19 cellular contexts compared by ENCODE assay signal in the genomic region with DNA sequence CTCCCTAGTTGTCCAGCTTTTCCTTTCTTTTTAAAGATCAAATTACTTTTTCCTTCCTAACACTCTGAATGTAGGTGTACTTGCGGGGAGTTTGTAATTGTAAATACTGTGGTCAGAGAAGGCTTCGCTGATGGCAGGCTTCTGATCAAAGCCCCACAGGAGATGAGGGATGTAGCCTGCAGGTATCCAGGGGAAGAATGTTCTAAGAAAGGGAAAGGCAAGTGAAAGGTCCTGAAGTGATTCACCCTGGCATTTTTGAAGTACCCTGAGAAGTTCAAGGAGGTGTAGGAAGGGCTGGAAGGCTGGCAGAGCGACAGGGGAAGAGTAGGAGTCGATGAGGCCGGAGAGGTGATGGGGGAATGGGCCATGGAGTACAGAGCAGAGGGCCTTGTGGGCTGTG. TPM values are rescaled to one million over a fixed set of nuclear protein-coding genes. Genes with fewer than 3 reads are reported as not detected.
A peak's percentile ranks its signal among the peaks of the same experiment; 100 is the strongest.
DNase-seq lines count a peak whose midpoint lies in the region; ATAC-seq, FAIRE-seq and TF ChIP-seq lines count a peak whose summit lies in the region.
"Had no signal": no experiment of that assay in that cellular context is flagged by ENCODE, and none has a peak within 500 bp of the region (broad histone marks: within the 10 kb centered on the region; RNA-seq: fewer than 3 reads in every experiment).

No MANE protein-coding gene starts in this region.

- ATAC-seq in HG03457 (IDR thresholded peaks at IDR 0.05; ENCODE audit: unreplicated experiment) (no peak), HG02678 (IDR thresholded peaks at IDR 0.05; ENCODE audit: unreplicated experiment) (no peak)

- H3K27me3 ChIP-seq in bronchial epithelial cell (ENCODE audit: control insufficient read depth, insufficient read depth, low read length) (no peaks in the 10 kb centered on the region), skeletal muscle satellite cell (ENCODE audit: control insufficient read depth, insufficient read depth, low read length) (no peaks in the 10 kb centered on the region)
- H3K27me3 ChIP-seq: thyroid gland had no signal

- peaks cover 80% of the 10 kb centered on the region for H3K4me1 Mint-ChIP-seq in activated T-cell treated with anti-CD3 and anti-CD28 coated beads, Interleukin-2, amount 50 U/mL, for 24 hours (ENCODE audit: low read depth)
- H3K4me1 Mint-ChIP-seq in HFFc6 (ENCODE audit: low read depth), result peaks cover 66% of the 10 kb centered on the region

- H3K4me2 ChIP-seq in skeletal muscle satellite cell (ENCODE audit: low read length), result no peak overlapping the region

- TF ChIP-seq CTCF in HFFc6 (IDR thresholded peaks at IDR 0.05) (no peak), bronchial epithelial cell (IDR thresholded peaks at IDR 0.05; ENCODE audit: insufficient read depth, low read length, severe bottlenecking) (no peak)

- peak overlapping the region; percentile 96 for H3K27ac Mint-ChIP-seq in activated T-cell treated with anti-CD3 and anti-CD28 coated beads, Interleukin-2, amount 50 U/mL, for 24 hours
- peak overlapping the region; percentile 15 for H3K27ac Mint-ChIP-seq in HFFc6

- no peaks in the 10 kb centered on the region for H3K27me3 Mint-ChIP-seq in activated T-cell treated with anti-CD3 and anti-CD28 coated beads, Interleukin-2, amount 50 U/mL, for 24 hours
- H3K27me3 Mint-ChIP-seq in HFFc6 (ENCODE audit: insufficient read depth), result no peaks in the 10 kb centered on the region

- H3K4me3 Mint-ChIP-seq in activated T-cell treated with anti-CD3 and anti-CD28 coated beads, Interleukin-2, amount 50 U/mL, for 24 hours, result peak overlapping the region; percentile 75
- no peak overlapping the region for H3K4me3 Mint-ChIP-seq in HFFc6

- no peaks in the 10 kb centered on the region for H3K36me3 Mint-ChIP-seq in activated T-cell treated with anti-CD3 and anti-CD28 coated beads, Interleukin-2, amount 50 U/mL, for 24 hours (ENCODE audit: low read depth)
- no peaks in the 10 kb centered on the region for H3K36me3 Mint-ChIP-seq in HFFc6 (ENCODE audit: low read depth)

- no peaks in the 10 kb centered on the region for H3K9me3 ChIP-seq in skeletal muscle satellite cell (replicated peaks; ENCODE audit: low read length)
- H3K9me3 ChIP-seq: thyroid gland had no signal

- peak overlapping the region; percentile 77 for H3K9ac ChIP-seq in skeletal muscle satellite cell (ENCODE audit: low read depth, low read length)

- H3K4me1 ChIP-seq in skeletal muscle satellite cell (ENCODE audit: control insufficient read depth, insufficient read depth, low read length), result peaks cover 61% of the 10 kb centered on the region

- no peak for FAIRE-seq in bronchial epithelial cell (lab: Jason Lieb, UNC)
- FAIRE-seq: endometrium had no signal

- no peak overlapping the region for H3K4me3 ChIP-seq in bronchial epithelial cell (ENCODE audit: low read depth, low read length)
- no peak overlapping the region for H3K4me3 ChIP-seq in skeletal muscle satellite cell (ENCODE audit: low read length)
- H3K4me3 ChIP-seq: thyroid gland had no signal

- H3K9me3 Mint-ChIP-seq in activated T-cell treated with anti-CD3 and anti-CD28 coated beads, Interleukin-2, amount 50 U/mL, for 24 hours, result no peaks in the 10 kb centered on the region
- no peaks in the 10 kb centered on the region for H3K9me3 Mint-ChIP-seq in HFFc6

- no peak for DNase-seq in activated T-cell treated with anti-CD3 and anti-CD28 coated beads, Interleukin-2, amount 50 U/mL, for 24 hours
- DNase-seq in activated T-cell treated with anti-CD3 and anti-CD28 coated beads for 4 hours (no peak), HFFc6 (no peak), bronchial epithelial cell (ENCODE audit: low read depth) (peak; percentile 20), GM19240 (ENCODE audit: insufficient read length, low spot score) (no peak)
- DNase-seq: ACHN, aorta, GOT3, midbrain, NCI-H146, NCI-H345, RPMI8226, SW 1271, thyroid gland had no signal

- H3K36me3 ChIP-seq in bronchial epithelial cell (ENCODE audit: control insufficient read depth, insufficient read depth, low read length), result no peaks in the 10 kb centered on the region
- H3K36me3 ChIP-seq in skeletal muscle satellite cell (ENCODE audit: insufficient read depth, low read length), result no peaks in the 10 kb centered on the region
- H3K36me3 ChIP-seq: thyroid gland had no signal

RNA-seq across cellular contexts. Expression of a gene that starts 38.2 kb away (rescaled TPM):
- not detected for total RNA-seq in HFFc6 (2021; fragmentation: NEBNext Ultra II Directional; extraction: Animal tissue kit (Norgen Biotek cat#: 25700))
- total RNA-seq in bronchial epithelial cell, result not detected in 2 replicates
- not detected in 2 replicates for total RNA-seq in skeletal muscle satellite cell (2012; rRNA removed)
- total RNA-seq: aorta, pulmonary artery endothelial cell had no signal
